Comparison of ENCODE assay signal across 1 cellular context in the genomic region with DNA sequence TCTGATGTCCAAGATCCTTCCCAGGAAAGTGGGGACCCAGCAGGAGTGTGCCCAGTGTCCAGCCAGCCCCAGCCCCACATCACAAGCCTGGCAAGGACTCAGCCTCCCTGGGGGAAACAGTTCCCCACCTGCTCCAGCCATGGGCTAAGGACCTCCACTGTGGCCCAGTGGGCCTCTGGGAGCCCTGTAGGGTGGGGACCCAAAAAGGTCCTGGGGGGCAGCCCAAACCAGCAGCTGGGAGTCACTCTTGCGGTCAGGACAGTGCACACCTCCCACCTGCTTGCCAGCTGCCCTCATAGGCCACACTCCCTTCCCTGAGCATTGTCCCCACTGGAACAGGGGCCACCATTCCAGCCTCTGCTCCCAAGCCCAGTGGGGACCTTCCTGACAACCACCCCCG.
TF ChIP-seq lines count a peak whose summit lies in the region.

No MANE protein-coding gene starts in this region.

TF ChIP-seq in SK-N-SH treated with all-trans-retinoic acid at 6 μM for 48 hours, 23 proteins besides CTCF, POLR2A, EP300 and RAD21 (continued from another document):
- TF ChIP-seq, protein P1, sequence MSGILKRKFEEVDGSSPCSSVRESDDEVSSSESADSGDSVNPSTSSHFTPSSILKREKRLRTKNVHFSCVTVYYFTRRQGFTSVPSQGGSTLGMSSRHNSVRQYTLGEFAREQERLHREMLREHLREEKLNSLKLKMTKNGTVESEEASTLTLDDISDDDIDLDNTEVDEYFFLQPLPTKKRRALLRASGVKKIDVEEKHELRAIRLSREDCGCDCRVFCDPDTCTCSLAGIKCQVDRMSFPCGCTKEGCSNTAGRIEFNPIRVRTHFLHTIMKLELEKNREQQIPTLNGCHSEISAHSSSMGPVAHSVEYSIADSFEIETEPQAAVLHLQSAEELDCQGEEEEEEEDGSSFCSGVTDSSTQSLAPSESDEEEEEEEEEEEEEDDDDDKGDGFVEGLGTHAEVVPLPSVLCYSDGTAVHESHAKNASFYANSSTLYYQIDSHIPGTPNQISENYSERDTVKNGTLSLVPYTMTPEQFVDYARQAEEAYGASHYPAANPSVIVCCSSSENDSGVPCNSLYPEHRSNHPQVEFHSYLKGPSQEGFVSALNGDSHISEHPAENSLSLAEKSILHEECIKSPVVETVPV (CRISPR knock-in tag; IDR thresholded peaks at IDR 0.05), result no peak
- TF ChIP-seq ISL1 (CRISPR knock-in tag; IDR thresholded peaks at IDR 0.05), result no peak
- no peak for TF ChIP-seq ZC3H10 (CRISPR knock-in tag; IDR thresholded peaks at IDR 0.05)
- no peak for TF ChIP-seq ESRRG (CRISPR knock-in tag; IDR thresholded peaks at IDR 0.05)
- no peak for TF ChIP-seq BACH2 (CRISPR knock-in tag; IDR thresholded peaks at IDR 0.05; ENCODE audit: borderline replicate concordance)
- TF ChIP-seq TCF4 (CRISPR knock-in tag; IDR thresholded peaks at IDR 0.05; ENCODE audit: borderline replicate concordance), result no peak
- no peak for TF ChIP-seq TOX (CRISPR knock-in tag; IDR thresholded peaks at IDR 0.05; ENCODE audit: borderline replicate concordance)
